Comparison of ENCODE assay signal across 20 cellular contexts in the genomic region with DNA sequence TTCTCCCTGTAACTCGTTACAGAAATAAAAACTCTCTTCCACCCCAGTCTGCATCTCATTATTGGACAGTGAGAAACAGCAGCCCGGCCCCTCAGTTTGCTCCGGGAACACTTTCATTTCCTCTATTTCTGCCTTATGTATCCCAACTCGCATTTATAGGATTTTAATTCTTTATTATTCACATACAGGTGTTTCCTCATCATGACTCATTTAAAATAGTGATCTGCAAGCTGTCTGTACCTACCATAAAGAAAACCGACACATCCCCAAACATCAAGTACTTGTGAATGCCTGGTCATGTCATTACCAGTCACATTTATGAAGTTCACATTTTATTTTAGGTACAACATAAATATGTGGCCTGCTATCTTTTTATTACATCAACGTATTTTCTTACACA. TPM values are rescaled to one million over a fixed set of nuclear protein-coding genes. Genes with fewer than 3 reads are reported as not detected.
DNase-seq lines count a peak whose midpoint lies in the region; ATAC-seq, FAIRE-seq and TF ChIP-seq lines count a peak whose summit lies in the region.
"Had no signal": no experiment of that assay in that cellular context is flagged by ENCODE, and none has a peak within 500 bp of the region (broad histone marks: within the 10 kb centered on the region; RNA-seq: fewer than 3 reads in every experiment).

No MANE protein-coding gene starts in this region.

- H4K20me1 ChIP-seq in mammary epithelial cell (ENCODE audit: insufficient read depth, low read length) (no peaks in the 10 kb centered on the region), endothelial cell of umbilical vein (replicated peaks; ENCODE audit: control insufficient read depth, extremely low read depth, insufficient read depth, low read length) (no peaks in the 10 kb centered on the region), smooth muscle cell (ENCODE audit: low read depth) (no peaks in the 10 kb centered on the region)

- TF ChIP-seq POLR2A in breast epithelium (IDR thresholded peaks at IDR 0.05), result no peak
- TF ChIP-seq POLR2A in endothelial cell of umbilical vein (IDR thresholded peaks at IDR 0.05; ENCODE audit: low read depth, low read length), result no peak

- peaks cover 9% of the 10 kb centered on the region for H3K27me3 ChIP-seq in mammary epithelial cell (ENCODE audit: insufficient read depth, low read length)
- H3K27me3 ChIP-seq in breast epithelium, result no peaks in the 10 kb centered on the region
- H3K27me3 ChIP-seq in endothelial cell of umbilical vein (ENCODE audit: control insufficient read depth in 2 of 2, insufficient read depth in 2 of 2, low read length in 2 of 2), result peaks cover 19% of the 10 kb centered on the region in 2 experiments
- H3K27me3 ChIP-seq in smooth muscle cell (ENCODE audit: low read depth), result no peaks in the 10 kb centered on the region

- TF ChIP-seq CTCF in mammary epithelial cell (conservative IDR thresholded peaks at IDR 0.05 in 1 of 2, IDR thresholded peaks at IDR 0.05 in 1 of 2; ENCODE audit: extremely low read depth in 1 of 2, insufficient read depth in 1 of 2, low read depth in 1 of 2, low read length in 2 of 2) (no peak), breast epithelium (IDR thresholded peaks at IDR 0.05) (no peak), endothelial cell of umbilical vein (IDR thresholded peaks at IDR 0.05; ENCODE audit: extremely low read depth in 1 of 2, insufficient read depth in 1 of 2, low read depth in 1 of 2, low read length in 2 of 2) (no peak), smooth muscle cell (IDR thresholded peaks at IDR 0.05; ENCODE audit: borderline replicate concordance, insufficient read depth, poor library complexity, severe bottlenecking) (no peak), coronary artery (IDR thresholded peaks at IDR 0.05) (no peak)

- no peaks in the 10 kb centered on the region for H3K9me1 ChIP-seq in endothelial cell of umbilical vein (replicated peaks; ENCODE audit: control insufficient read depth, extremely low read depth, insufficient read depth, low read length)

- in situ Hi-C loops in mammary epithelial cell (cut with MboI; ENCODE audit: low sequenced_read_pairs in 2 of 2), result no loop called here

- no peaks in the 10 kb centered on the region for H3K9me3 ChIP-seq in mammary epithelial cell (replicated peaks; ENCODE audit: insufficient read depth, low read length)
- H3K9me3 ChIP-seq in breast epithelium, result no peaks in the 10 kb centered on the region
- no peaks in the 10 kb centered on the region for H3K9me3 ChIP-seq in endothelial cell of umbilical vein (replicated peaks; ENCODE audit: control insufficient read depth, insufficient read depth, low read length)
- no peaks in the 10 kb centered on the region for H3K9me3 ChIP-seq in smooth muscle cell (replicated peaks; ENCODE audit: low read depth)
- H3K9me3 ChIP-seq: HAP-1 had no signal

- H3K79me2 ChIP-seq in mammary epithelial cell (ENCODE audit: insufficient read depth, low read length) (no peaks in the 10 kb centered on the region), endothelial cell of umbilical vein (ENCODE audit: control insufficient read depth, insufficient read depth, low read length) (no peaks in the 10 kb centered on the region), smooth muscle cell (ENCODE audit: low read depth) (no peaks in the 10 kb centered on the region)

- H3K4me3 ChIP-seq in mammary epithelial cell (replicated peaks in 1 of 3; ENCODE audit: insufficient read depth in 1 of 3, low read depth in 2 of 3, low read length in 3 of 3) (no peak overlapping the region), breast epithelium (no peak overlapping the region), endothelial cell of umbilical vein (replicated peaks in 1 of 3; ENCODE audit: insufficient read depth in 1 of 3, low read depth in 1 of 3, low read length in 3 of 3) (no peak overlapping the region), smooth muscle cell (no peak overlapping the region), coronary artery (no peak overlapping the region)
- H3K4me3 ChIP-seq: HAP-1 had no signal

- POLR2A ChIA-PET in endothelial cell of umbilical vein (lab: Charles Lee), result interaction anchor here (0.7 kb wide), 1 partner anchor 181 kb away, joined by 3 read pairs; no protein-coding TSS in a partner anchor

- H2AFZ ChIP-seq in mammary epithelial cell (ENCODE audit: low read depth, low read length), result no peak overlapping the region
- H2AFZ ChIP-seq in endothelial cell of umbilical vein (ENCODE audit: low read depth, low read length), result no peak overlapping the region
- H2AFZ ChIP-seq in smooth muscle cell (ENCODE audit: low read depth), result no peak overlapping the region

- H3K36me3 ChIP-seq in mammary epithelial cell (ENCODE audit: insufficient read depth, low read length) (no peaks in the 10 kb centered on the region), breast epithelium (no peaks in the 10 kb centered on the region), endothelial cell of umbilical vein (ENCODE audit: control insufficient read depth in 2 of 2, extremely low read depth in 1 of 2, insufficient read depth in 2 of 2, low read length in 2 of 2) (no peaks in the 10 kb centered on the region), smooth muscle cell (ENCODE audit: low read depth) (no peaks in the 10 kb centered on the region)
- H3K36me3 ChIP-seq: HAP-1 had no signal

- intact Hi-C loops in mammary epithelial cell (cut with micrococcal nuclease) (no loop called here), breast epithelium (cut with DNase I; ENCODE audit: low total_unique reads) (no loop called here), endothelial cell of umbilical vein (cut with micrococcal nuclease) (no loop called here)

- H3K27ac ChIP-seq in mammary epithelial cell (ENCODE audit: insufficient read depth, low read depth, low read length), result no peak overlapping the region
- no peak overlapping the region for H3K27ac ChIP-seq in breast epithelium
- H3K27ac ChIP-seq in endothelial cell of umbilical vein (ENCODE audit: insufficient read depth, low read depth, low read length), result peak overlapping the region; percentile 20
- peak overlapping the region; percentile 65 for H3K27ac ChIP-seq in smooth muscle cell (ENCODE audit: low read depth)
- no peak overlapping the region for H3K27ac ChIP-seq in coronary artery

- dilution Hi-C loops in mammary epithelial cell (cut with HindIII; ENCODE audit: low sequenced_read_pairs), result no loop called here
- dilution Hi-C loops in endothelial cell of umbilical vein (cut with MboI; ENCODE audit: extremely low pct_ligation_motif_present, low sequenced_read_pairs), result no loop called here

- WGBS in mammary epithelial cell (ENCODE audit: low coverage, missing lambda C conversion rate), result 83% methylated on average over 6 of the region's 6 CpGs
- WGBS in smooth muscle cell (ENCODE audit: low lambda C conversion rate), result 65% methylated on average over 6 of the region's 6 CpGs

- CTCF ChIA-PET in mammary epithelial cell (lab: Charles Lee; ENCODE audit: low non-redundant PET) (no interaction called here), endothelial cell of umbilical vein (lab: Charles Lee) (interaction anchor here (0.9 kb wide), 1 partner anchor 25 kb away, joined by 6 read pairs; no protein-coding TSS in a partner anchor)

- no TSS peak for BruUV-seq in mammary epithelial cell (replicated peaks; lab: Mats Ljungman, UMichigan)
- BruUV-seq in endothelial cell of umbilical vein (replicated peaks; lab: Mats Ljungman, UMichigan), result no TSS peak

- FAIRE-seq in endothelial cell of umbilical vein (lab: Jason Lieb, UNC), result no peak
- FAIRE-seq: A204.1, RCC 7860 had no signal

- no peak overlapping the region for H3K4me2 ChIP-seq in mammary epithelial cell (ENCODE audit: insufficient read depth, low read depth, low read length)
- H3K4me2 ChIP-seq in endothelial cell of umbilical vein (ENCODE audit: insufficient read depth, low read length), result peak overlapping the region; percentile 42
- H3K4me2 ChIP-seq in smooth muscle cell, result no peak overlapping the region

- H3F3A ChIP-seq in smooth muscle cell (ENCODE audit: low read depth), result peaks cover 34% of the 10 kb centered on the region

- no peak overlapping the region for H3K9ac ChIP-seq in mammary epithelial cell (ENCODE audit: insufficient read depth, low read length)
- H3K9ac ChIP-seq in endothelial cell of umbilical vein (replicated peaks; ENCODE audit: extremely low read depth, insufficient read depth, low read length), result no peak overlapping the region
- no peak overlapping the region for H3K9ac ChIP-seq in smooth muscle cell (ENCODE audit: low read depth)

- peaks cover 7% of the 10 kb centered on the region for H3K4me1 ChIP-seq in mammary epithelial cell (ENCODE audit: insufficient read depth, low read length)
- H3K4me1 ChIP-seq in breast epithelium, result no peaks in the 10 kb centered on the region
- peaks cover 37% of the 10 kb centered on the region for H3K4me1 ChIP-seq in endothelial cell of umbilical vein (ENCODE audit: control insufficient read depth, extremely low read depth, insufficient read depth, low read length)
- H3K4me1 ChIP-seq in smooth muscle cell (ENCODE audit: low read depth), result peaks cover 28% of the 10 kb centered on the region

- DNase-seq in mammary epithelial cell, result peak; percentile 4
- no peak for DNase-seq in breast epithelium (ENCODE audit: low spot score in 2 of 2)
- peak; percentile 60 for DNase-seq in MV-4-11 (lab: John Stamatoyannopoulos, UW)
- peak; percentile 83 for DNase-seq in endothelial cell of umbilical vein (ENCODE audit: low read depth, low spot score)
- DNase-seq in smooth muscle cell (lab: John Stamatoyannopoulos, UW; ENCODE audit: unreplicated experiment), result no peak
- no peak for DNase-seq in coronary artery (ENCODE audit: low spot score)
- DNase-seq in stimulated activated CD4-positive, alpha-beta T cell treated with anti-CD3 and anti-CD28 coated beads, Interleukin-12 subunit alpha, Interleukin-12 subunit beta, amount 100 ng/mL, for 4 hours, result no peak
- DNase-seq: IMR-90, NCI-H1048, NCI-H1436 treated with DMSO at 0.1 percent for 48 hours, NCI-H2081, NCI-H524, SHP77 treated with DMSO at 0.1 percent for 48 hours had no signal

- no peak for ATAC-seq in GM18867 (IDR thresholded peaks at IDR 0.05; ENCODE audit: unreplicated experiment)
- ATAC-seq: SK-N-SH treated with all-trans-retinoic acid at 6 μM for 48 hours had no signal

TF ChIP-seq in endothelial cell of umbilical vein, 7 proteins besides CTCF, POLR2A, EP300 and RAD21 (continues in another document):
- peak; percentile 61 for TF ChIP-seq JUN (IDR thresholded peaks at IDR 0.05; ENCODE audit: borderline replicate concordance, insufficient read depth, insufficient read length, low read depth)

RNA-seq across cellular contexts. Expression of a gene that starts 42.7 kb away (rescaled TPM):
- not detected for total RNA-seq in mammary epithelial cell
- polyA plus RNA-seq in mammary epithelial cell, result not detected
- polyA minus RNA-seq in mammary epithelial cell, result not detected
- total RNA-seq in breast epithelium, result not detected
- total RNA-seq in endothelial cell of umbilical vein, result 0.11 TPM in 1 of 2 replicates, not detected in the other
- polyA plus RNA-seq in endothelial cell of umbilical vein, result not detected in 2 replicates
- polyA plus RNA-seq in endothelial cell of umbilical vein (2011; cell fraction: cytosol; rRNA removed), result not detected in 2 replicates
- not detected in 2 replicates for polyA plus RNA-seq in endothelial cell of umbilical vein (2011; cell fraction: nucleus; rRNA removed)
- polyA plus RNA-seq in endothelial cell of umbilical vein (2012), result not detected in 2 replicates
- polyA minus RNA-seq in endothelial cell of umbilical vein, result not detected in 2 replicates
- not detected for polyA minus RNA-seq in endothelial cell of umbilical vein (2011; cell fraction: cytosol; rRNA and poly(A)+ RNA removed)
- polyA minus RNA-seq in endothelial cell of umbilical vein (2011; cell fraction: nucleus; rRNA and poly(A)+ RNA removed), result not detected in 2 replicates
- 0.04 and 0.36 TPM in 2 replicates for total RNA-seq in smooth muscle cell
- not detected in 2 replicates for polyA plus RNA-seq in smooth muscle cell
- total RNA-seq: HT1080, IMR-90 had no signal
- polyA plus RNA-seq: CD14-positive monocyte, IMR-90 had no signal

Comparison
In these comparisons a context has a peak if more than half of its experiments do, and no peak if none do; other contexts are left out.
1. DNase-seq: peak in mammary epithelial cell (single experiment), MV-4-11 (single experiment) and endothelial cell of umbilical vein (single experiment); none in breast epithelium (0 of 2), smooth muscle cell (single experiment), coronary artery (single experiment) and stimulated activated CD4-positive, alpha-beta T cell treated with anti-CD3 and anti-CD28 coated beads, Interleukin-12 subunit alpha, Interleukin-12 subunit beta, amount 100 ng/mL, for 4 hours (single experiment).
2. H3K27ac ChIP-seq: peak in endothelial cell of umbilical vein (single experiment) and smooth muscle cell (single experiment); none in mammary epithelial cell (single experiment), breast epithelium (0 of 2) and coronary artery (0 of 2).